11 cellular contexts compared by ENCODE assay signal in the genomic region with DNA sequence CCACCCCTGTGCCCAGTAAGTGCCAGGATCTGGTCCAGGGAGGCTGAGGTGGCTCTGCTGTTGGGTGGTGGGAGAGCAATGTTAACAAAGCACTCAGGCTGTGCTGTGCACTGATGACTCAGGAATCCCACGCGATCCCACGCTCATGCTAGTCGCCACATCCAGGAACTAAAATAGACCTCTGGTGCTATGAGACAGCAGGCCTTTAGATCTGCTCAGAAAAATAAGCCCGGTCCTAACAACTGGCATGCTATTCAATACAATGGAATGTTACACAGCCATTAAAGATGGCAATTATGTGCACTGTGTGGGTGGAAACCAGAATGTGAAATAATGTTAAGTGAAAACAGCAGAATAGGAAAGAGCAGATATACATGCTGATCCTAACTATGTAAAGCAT. TPM values are rescaled to one million over a fixed set of nuclear protein-coding genes. Genes with fewer than 3 reads are reported as not detected.
DNase-seq lines count a peak whose midpoint lies in the region; ATAC-seq, FAIRE-seq and TF ChIP-seq lines count a peak whose summit lies in the region.
"Had no signal": no experiment of that assay in that cellular context is flagged by ENCODE, and none has a peak within 500 bp of the region (broad histone marks: within the 10 kb centered on the region; RNA-seq: fewer than 3 reads in every experiment).

No MANE protein-coding gene starts in this region.

- peak overlapping the region; percentile 66 for H3K4me2 ChIP-seq in astrocyte (ENCODE audit: low read length)
- no peak overlapping the region for H3K4me2 ChIP-seq in GM23338

- no peaks in the 10 kb centered on the region for H3K9me3 ChIP-seq in astrocyte (ENCODE audit: insufficient read depth, low read depth, low read length)

- peak; percentile 97 for FAIRE-seq in astrocyte (lab: Jason Lieb, UNC)
- FAIRE-seq: H54 had no signal

- H3K27me3 ChIP-seq in astrocyte (ENCODE audit: insufficient read depth, low read length) (no peaks in the 10 kb centered on the region), GM23338 (ENCODE audit: insufficient read depth) (no peaks in the 10 kb centered on the region)

- no peak overlapping the region for H3K4me3 Mint-ChIP-seq in astrocyte (ENCODE audit: unreplicated experiment)
- H3K4me3 Mint-ChIP-seq in GM23338, result no peak overlapping the region

- no peak overlapping the region for H2AFZ ChIP-seq in astrocyte (ENCODE audit: low read depth, low read length)
- no peak overlapping the region for H2AFZ ChIP-seq in GM23338

- H3K79me2 ChIP-seq in astrocyte (ENCODE audit: insufficient read depth, low read length) (no peaks in the 10 kb centered on the region), GM23338 (replicated peaks; ENCODE audit: insufficient read depth) (no peaks in the 10 kb centered on the region)

- H3K9me2 ChIP-seq in GM23338 (ENCODE audit: insufficient read depth), result no peaks in the 10 kb centered on the region

- TF ChIP-seq CTCF in AG09309 (IDR thresholded peaks at IDR 0.05; ENCODE audit: control insufficient read depth, insufficient read depth, low read depth, low read length, missing control alignments) (no peak), astrocyte (IDR thresholded peaks at IDR 0.05; ENCODE audit: insufficient read depth, low read depth, low read length) (no peak), GM23338 (conservative IDR thresholded peaks at IDR 0.05; ENCODE audit: low read depth in 2 of 2) (no peak), coronary artery (IDR thresholded peaks at IDR 0.05) (no peak)

- H3K4me1 Mint-ChIP-seq in astrocyte (ENCODE audit: low read depth, unreplicated experiment) (peaks cover 16% of the 10 kb centered on the region), GM23338 (no peaks in the 10 kb centered on the region)

- H3K27ac ChIP-seq in astrocyte (ENCODE audit: low read depth, low read length), result peak overlapping the region; percentile 95
- H3K27ac ChIP-seq in GM23338 (ENCODE audit: low read depth), result no peak overlapping the region
- no peak overlapping the region for H3K27ac ChIP-seq in coronary artery

- ATAC-seq in GM23338, result no peak

- no peaks in the 10 kb centered on the region for H3K9me3 Mint-ChIP-seq in astrocyte (ENCODE audit: unreplicated experiment)
- no peaks in the 10 kb centered on the region for H3K9me3 Mint-ChIP-seq in GM23338

- H3K27ac Mint-ChIP-seq in astrocyte (ENCODE audit: unreplicated experiment) (peak overlapping the region; percentile 87), GM23338 (no peak overlapping the region)

- H3K4me3 ChIP-seq in AG09309 (ENCODE audit: control insufficient read depth, low read depth, low read length) (no peak overlapping the region), astrocyte (ENCODE audit: insufficient read depth, low read depth, low read length) (no peak overlapping the region), GM23338 (no peak overlapping the region), coronary artery (no peak overlapping the region)

- H3K36me3 ChIP-seq in astrocyte (ENCODE audit: insufficient read depth, low read length) (no peaks in the 10 kb centered on the region), GM23338 (ENCODE audit: insufficient read depth) (no peaks in the 10 kb centered on the region)

- H4K20me1 ChIP-seq in astrocyte (ENCODE audit: insufficient read depth, low read length), result no peaks in the 10 kb centered on the region
- no peaks in the 10 kb centered on the region for H4K20me1 ChIP-seq in GM23338 (replicated peaks; ENCODE audit: insufficient read depth)

- DNase-seq in AG09309 (ENCODE audit: low read depth) (peak; percentile 68), HS-27A (ENCODE audit: low read depth) (peak; percentile 20), astrocyte (ENCODE audit: low read depth) (peak; percentile 87), middle frontal gyrus (ENCODE audit: extremely low spot score, low spot score) (peak; percentile 9), GM23338 (ENCODE audit: low spot score) (no peak), coronary artery (ENCODE audit: low spot score) (no peak), kidney glomerular epithelial cell (lab: John Stamatoyannopoulos, UW) (no peak), NCI-H446 treated with DMSO at 0.1 percent for 48 hours (lab: John Stamatoyannopoulos, UW) (no peak)
- DNase-seq: T-helper 9 cell had no signal

- H3K4me1 ChIP-seq in astrocyte (ENCODE audit: insufficient read depth, low read length) (peaks cover 17% of the 10 kb centered on the region), GM23338 (ENCODE audit: insufficient read depth) (no peaks in the 10 kb centered on the region)

- H3K36me3 Mint-ChIP-seq in astrocyte (ENCODE audit: low read depth, unreplicated experiment) (no peaks in the 10 kb centered on the region), GM23338 (ENCODE audit: low read depth) (no peaks in the 10 kb centered on the region)

- no peaks in the 10 kb centered on the region for H3F3A ChIP-seq in GM23338 (replicated peaks; ENCODE audit: low read depth)

- H3K27me3 Mint-ChIP-seq in astrocyte (ENCODE audit: low read depth, unreplicated experiment), result no peaks in the 10 kb centered on the region
- H3K27me3 Mint-ChIP-seq in GM23338 (ENCODE audit: insufficient read depth, low read depth, poor library complexity), result no peaks in the 10 kb centered on the region

- H3K9ac ChIP-seq in astrocyte (ENCODE audit: low read length), result peak overlapping the region; percentile 65

TF ChIP-seq in GM23338, 12 proteins besides CTCF, POLR2A, EP300 and RAD21 (continues in another document):
- TF ChIP-seq CREB1 (CRISPR knock-in tag; IDR thresholded peaks at IDR 0.05; ENCODE audit: low read depth) (no peak), NANOG (IDR thresholded peaks at IDR 0.05; ENCODE audit: borderline replicate concordance) (no peak), ZNF114 (CRISPR knock-in tag; IDR thresholded peaks at IDR 0.05) (no peak), POLR2AphosphoS5 (IDR thresholded peaks at IDR 0.05; ENCODE audit: low read depth) (no peak), EZH2phosphoT487 (IDR thresholded peaks at IDR 0.05; ENCODE audit: unreplicated experiment) (no peak)
- TF ChIP-seq, protein P1, sequence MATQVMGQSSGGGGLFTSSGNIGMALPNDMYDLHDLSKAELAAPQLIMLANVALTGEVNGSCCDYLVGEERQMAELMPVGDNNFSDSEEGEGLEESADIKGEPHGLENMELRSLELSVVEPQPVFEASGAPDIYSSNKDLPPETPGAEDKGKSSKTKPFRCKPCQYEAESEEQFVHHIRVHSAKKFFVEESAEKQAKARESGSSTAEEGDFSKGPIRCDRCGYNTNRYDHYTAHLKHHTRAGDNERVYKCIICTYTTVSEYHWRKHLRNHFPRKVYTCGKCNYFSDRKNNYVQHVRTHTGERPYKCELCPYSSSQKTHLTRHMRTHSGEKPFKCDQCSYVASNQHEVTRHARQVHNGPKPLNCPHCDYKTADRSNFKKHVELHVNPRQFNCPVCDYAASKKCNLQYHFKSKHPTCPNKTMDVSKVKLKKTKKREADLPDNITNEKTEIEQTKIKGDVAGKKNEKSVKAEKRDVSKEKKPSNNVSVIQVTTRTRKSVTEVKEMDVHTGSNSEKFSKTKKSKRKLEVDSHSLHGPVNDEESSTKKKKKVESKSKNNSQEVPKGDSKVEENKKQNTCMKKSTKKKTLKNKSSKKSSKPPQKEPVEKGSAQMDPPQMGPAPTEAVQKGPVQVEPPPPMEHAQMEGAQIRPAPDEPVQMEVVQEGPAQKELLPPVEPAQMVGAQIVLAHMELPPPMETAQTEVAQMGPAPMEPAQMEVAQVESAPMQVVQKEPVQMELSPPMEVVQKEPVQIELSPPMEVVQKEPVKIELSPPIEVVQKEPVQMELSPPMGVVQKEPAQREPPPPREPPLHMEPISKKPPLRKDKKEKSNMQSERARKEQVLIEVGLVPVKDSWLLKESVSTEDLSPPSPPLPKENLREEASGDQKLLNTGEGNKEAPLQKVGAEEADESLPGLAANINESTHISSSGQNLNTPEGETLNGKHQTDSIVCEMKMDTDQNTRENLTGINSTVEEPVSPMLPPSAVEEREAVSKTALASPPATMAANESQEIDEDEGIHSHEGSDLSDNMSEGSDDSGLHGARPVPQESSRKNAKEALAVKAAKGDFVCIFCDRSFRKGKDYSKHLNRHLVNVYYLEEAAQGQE (IDR thresholded peaks at IDR 0.05; ENCODE audit: unreplicated experiment), result no peak

RNA-seq across cellular contexts. Expression of a gene that starts 26.0 kb away (rescaled TPM):
- not detected in 2 replicates for total RNA-seq in astrocyte
- total RNA-seq in GM23338 (2014; rRNA removed; shearing (Covaris generic)), result not detected in 2 replicates
- not detected in 2 replicates for polyA plus RNA-seq in GM23338 (2016; fragmentation: Nextera tagmentation; extraction: Ambion mirVana)
- total RNA-seq: mesenteric fat pad had no signal

RNA-seq across cellular contexts. Expression of a gene that starts 56.4 kb away (rescaled TPM):
- 7.2 and 8.3 TPM in 2 replicates for total RNA-seq in astrocyte
- total RNA-seq in GM23338 (2014; rRNA removed; shearing (Covaris generic)), result 18.6 and 25.9 TPM in 2 replicates
- 5.4 and 6.5 TPM in 2 replicates for polyA plus RNA-seq in GM23338 (2016; fragmentation: Nextera tagmentation; extraction: Ambion mirVana)

Comparison
In these comparisons a context has a peak if more than half of its experiments do, and no peak if none do; other contexts are left out.
1. DNase-seq: peak in AG09309 (single experiment), HS-27A (single experiment), astrocyte (single experiment) and middle frontal gyrus (single experiment); none in GM23338 (single experiment), coronary artery (single experiment), kidney glomerular epithelial cell (single experiment) and NCI-H446 treated with DMSO at 0.1 percent for 48 hours (single experiment).